32 cellular contexts compared by ENCODE assay signal in the genomic region with DNA sequence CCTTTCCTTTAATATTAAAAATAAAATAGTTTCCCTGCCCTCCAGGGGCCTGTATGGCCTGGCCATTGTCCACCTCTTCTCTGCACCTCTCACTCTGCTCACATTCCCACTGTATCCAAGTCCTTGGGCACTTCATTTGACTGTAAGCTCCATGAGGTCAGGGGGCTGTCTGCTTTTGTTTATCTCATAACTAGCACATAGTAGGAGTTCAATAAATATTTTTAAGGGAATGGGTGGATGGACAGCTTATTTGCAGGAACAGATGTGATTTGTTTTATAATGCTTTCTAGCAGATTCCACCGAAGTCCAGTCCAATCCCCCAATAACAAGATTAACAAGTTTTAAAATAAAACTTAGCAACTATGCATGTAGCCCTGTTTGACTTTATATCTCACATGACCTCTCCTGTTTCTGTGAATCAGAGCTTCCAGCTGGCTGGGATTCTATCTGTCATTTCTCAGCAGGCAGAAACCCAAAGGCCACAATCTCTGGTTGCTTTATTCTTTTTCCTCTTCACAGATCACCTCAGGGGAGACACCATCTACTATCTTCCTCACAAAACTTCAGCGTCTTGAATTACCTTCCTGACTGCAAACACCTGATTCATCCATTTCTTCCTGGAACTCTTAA.
DNase-seq lines count a peak whose midpoint lies in the region; ATAC-seq, FAIRE-seq and TF ChIP-seq lines count a peak whose summit lies in the region.
"Had no signal": no experiment of that assay in that cellular context is flagged by ENCODE, and none has a peak within 500 bp of the region (broad histone marks: within the 10 kb centered on the region; RNA-seq: fewer than 3 reads in every experiment).

No MANE protein-coding gene starts in this region.

- peaks cover 16% of the 10 kb centered on the region for H3K9me3 Mint-ChIP-seq in astrocyte (ENCODE audit: unreplicated experiment)
- H3K9me3 Mint-ChIP-seq in stimulated activated naive CD8-positive, alpha-beta T cell treated with anti-CD3 and anti-CD28 coated beads, Interleukin-15, amount 100 ng/mL, for 72 hours = peaks cover 5 to 8% of the 10 kb centered on the region in 2 donors
- H3K9me3 Mint-ChIP-seq in endodermal cell = peaks cover 21% of the 10 kb centered on the region

- H3K27me3 Mint-ChIP-seq in astrocyte (ENCODE audit: low read depth, unreplicated experiment) (peaks cover 11% of the 10 kb centered on the region), endodermal cell (ENCODE audit: insufficient read depth) (peaks cover 2% of the 10 kb centered on the region)
- H3K27me3 Mint-ChIP-seq in stimulated activated naive CD8-positive, alpha-beta T cell treated with anti-CD3 and anti-CD28 coated beads, Interleukin-15, amount 100 ng/mL, for 72 hours = no peaks in the 10 kb centered on the region

- H3K9ac ChIP-seq in astrocyte (ENCODE audit: low read length) = no peak overlapping the region
- H3K9ac ChIP-seq in endodermal cell (ENCODE audit: extremely low read depth, low read length, poor library complexity, severe bottlenecking) = no peak overlapping the region
- H3K9ac ChIP-seq: GM23248 had no signal

- POLR2A ChIA-PET in PC-9 (lab: Charles Lee; ENCODE audit: unreplicated experiment) = no interaction called here

- H3K4me1 ChIP-seq in astrocyte (ENCODE audit: insufficient read depth, low read length) (no peaks in the 10 kb centered on the region), endodermal cell (ENCODE audit: control insufficient read depth, insufficient read depth, low read length) (no peaks in the 10 kb centered on the region), PC-9 (replicated peaks; ENCODE audit: insufficient read depth) (no peaks in the 10 kb centered on the region)
- H3K4me1 ChIP-seq: BE2C, SJSA1 had no signal

- H3K4me2 ChIP-seq in astrocyte (ENCODE audit: low read length) (no peak overlapping the region), PC-9 (no peak overlapping the region)

- no peak for FAIRE-seq in astrocyte (lab: Jason Lieb, UNC)
- FAIRE-seq: GM18507 had no signal

- H3K36me3 ChIP-seq in astrocyte (ENCODE audit: insufficient read depth, low read length) = no peaks in the 10 kb centered on the region
- H3K36me3 ChIP-seq in endodermal cell (ENCODE audit: control insufficient read depth, insufficient read depth, low read length) = no peaks in the 10 kb centered on the region
- no peaks in the 10 kb centered on the region for H3K36me3 ChIP-seq in PC-9 (ENCODE audit: low read depth)
- H3K36me3 ChIP-seq: BE2C, SJSA1 had no signal

- no peaks in the 10 kb centered on the region for H4K20me1 ChIP-seq in astrocyte (ENCODE audit: insufficient read depth, low read length)
- no peaks in the 10 kb centered on the region for H4K20me1 ChIP-seq in PC-9 (ENCODE audit: insufficient read depth)

- H2AFZ ChIP-seq in astrocyte (ENCODE audit: low read depth, low read length) (no peak overlapping the region), PC-9 (no peak overlapping the region)
- H2AFZ ChIP-seq: GM23248 had no signal

- H3F3A ChIP-seq in PC-9 (ENCODE audit: insufficient read depth, low read depth) = no peaks in the 10 kb centered on the region

- 92 to 100% methylated on average over 1 to 2 of the region's 2 CpGs for WGBS in endodermal cell (ENCODE audit: insufficient coverage in 1 of 2, insufficient read length in 1 of 2), 2 experiments

- H3K4me3 Mint-ChIP-seq in astrocyte (ENCODE audit: unreplicated experiment) (no peak overlapping the region), endodermal cell (no peak overlapping the region)
- no peak overlapping the region for H3K4me3 Mint-ChIP-seq in stimulated activated naive CD8-positive, alpha-beta T cell treated with anti-CD3 and anti-CD28 coated beads, Interleukin-15, amount 100 ng/mL, for 72 hours
- H3K4me3 Mint-ChIP-seq: CD14-positive monocyte; CD8-positive, alpha-beta memory T cell; H9; HFFc6 had no signal

- no peak for TF ChIP-seq CTCF in astrocyte (IDR thresholded peaks at IDR 0.05; ENCODE audit: insufficient read depth, low read depth, low read length)
- no peak for TF ChIP-seq CTCF in retinal pigment epithelial cell (conservative IDR thresholded peaks at IDR 0.05; ENCODE audit: low read depth, low read length)
- TF ChIP-seq CTCF in endodermal cell (conservative IDR thresholded peaks at IDR 0.05) = no peak
- no peak for TF ChIP-seq CTCF in PC-9 (conservative IDR thresholded peaks at IDR 0.05)

- H3K27me3 ChIP-seq in astrocyte (ENCODE audit: insufficient read depth, low read length) (no peaks in the 10 kb centered on the region), endodermal cell (ENCODE audit: control insufficient read depth, insufficient read depth, low read length, poor library complexity, severe bottlenecking) (no peaks in the 10 kb centered on the region), PC-9 (ENCODE audit: insufficient read depth, low read depth) (no peaks in the 10 kb centered on the region)
- H3K27me3 ChIP-seq: BE2C, SJSA1 had no signal

- H3K9me3 ChIP-seq in astrocyte (ENCODE audit: insufficient read depth, low read depth, low read length) = no peaks in the 10 kb centered on the region
- no peaks in the 10 kb centered on the region for H3K9me3 ChIP-seq in endodermal cell (ENCODE audit: control insufficient read depth, low read length)
- H3K9me3 ChIP-seq in PC-9 (ENCODE audit: insufficient read depth, low read depth) = no peaks in the 10 kb centered on the region
- H3K9me3 ChIP-seq: BE2C, SJSA1 had no signal

- H3K36me3 Mint-ChIP-seq in astrocyte (ENCODE audit: low read depth, unreplicated experiment) (no peaks in the 10 kb centered on the region), endodermal cell (ENCODE audit: low read depth) (no peaks in the 10 kb centered on the region)
- H3K36me3 Mint-ChIP-seq: CD14-positive monocyte; CD8-positive, alpha-beta memory T cell had no signal

- DNase-seq in EH (ENCODE audit: low read depth) = peak; percentile 13
- DNase-seq in astrocyte (ENCODE audit: low read depth) = peak; percentile 2
- DNase-seq in left lobe of liver (ENCODE audit: low spot score) = no peak
- DNase-seq in retinal pigment epithelial cell (ENCODE audit: low read depth) = peak; percentile 10
- DNase-seq in stimulated activated naive CD8-positive, alpha-beta T cell treated with anti-CD3 and anti-CD28 coated beads, Interleukin-15, amount 100 ng/mL, for 72 hours = no peak
- no peak for DNase-seq in amygdala (lab: John Stamatoyannopoulos, UW)
- no peak for DNase-seq in endodermal cell
- DNase-seq in PC-9 = no peak
- DNase-seq: 8988T; ACHN; BE2C; Calu3; CD8-positive, alpha-beta memory T cell; DMS153; GM23248; H9; HFFc6; Kasumi-1; NCI-H1105 treated with DMSO at 0.1 percent for 48 hours; NCI-H146; NCI-H1930; NCI-H2107; NCI-H446 treated with DMSO at 0.1 percent for 48 hours; NCI-H526; NCI-H82; NK-92 treated with Interleukin-12 subunit alpha and Interleukin-12 subunit beta, amount 100 ng/mL, for 24 hours; PC-3; Right ventricle myocardium superior; RPMI8226 had no signal

- H3K27ac Mint-ChIP-seq in astrocyte (ENCODE audit: unreplicated experiment) = no peak overlapping the region
- H3K27ac Mint-ChIP-seq in stimulated activated naive CD8-positive, alpha-beta T cell treated with anti-CD3 and anti-CD28 coated beads, Interleukin-15, amount 100 ng/mL, for 72 hours = no peak overlapping the region
- H3K27ac Mint-ChIP-seq in endodermal cell = no peak overlapping the region
- H3K27ac Mint-ChIP-seq: CD14-positive monocyte, H9, HFFc6 had no signal

- H3K4me3 ChIP-seq in astrocyte (ENCODE audit: insufficient read depth, low read depth, low read length) (no peak overlapping the region), retinal pigment epithelial cell (ENCODE audit: low read length) (no peak overlapping the region), endodermal cell (ENCODE audit: low read length) (no peak overlapping the region), PC-9 (no peak overlapping the region)
- H3K4me3 ChIP-seq: GM23248, SJSA1 had no signal

- H3K79me2 ChIP-seq in astrocyte (ENCODE audit: insufficient read depth, low read length) (no peaks in the 10 kb centered on the region), PC-9 (ENCODE audit: low read depth) (no peaks in the 10 kb centered on the region)

- CTCF ChIA-PET in PC-9 (lab: Charles Lee) = no interaction called here

- peak; percentile 70 for ATAC-seq in left lobe of liver
- no peak for ATAC-seq in stimulated activated naive CD8-positive, alpha-beta T cell treated with anti-CD3 and anti-CD28 coated beads, Interleukin-15, amount 100 ng/mL, for 72 hours
- ATAC-seq: PC-3 had no signal

- no peaks in the 10 kb centered on the region for H3K9me2 ChIP-seq in PC-9 (ENCODE audit: insufficient read depth)

- no TSS peak for BruUV-seq in PC-9 (replicated peaks; lab: Mats Ljungman, UMichigan)

- H3K27ac ChIP-seq in astrocyte (ENCODE audit: low read depth, low read length) (no peak overlapping the region), endodermal cell (ENCODE audit: low read depth, low read length) (no peak overlapping the region), PC-9 (no peak overlapping the region)
- H3K27ac ChIP-seq: GM23248, SJSA1 had no signal

- no peaks in the 10 kb centered on the region for H3K4me1 Mint-ChIP-seq in astrocyte (ENCODE audit: low read depth, unreplicated experiment)
- H3K4me1 Mint-ChIP-seq in stimulated activated naive CD8-positive, alpha-beta T cell treated with anti-CD3 and anti-CD28 coated beads, Interleukin-15, amount 100 ng/mL, for 72 hours = no peaks in the 10 kb centered on the region
- peaks cover 3% of the 10 kb centered on the region for H3K4me1 Mint-ChIP-seq in endodermal cell
- H3K4me1 Mint-ChIP-seq: CD14-positive monocyte; CD8-positive, alpha-beta memory T cell; H9 had no signal

- intact Hi-C loops in PC-9 (cut with micrococcal nuclease; ENCODE audit: unreplicated experiment) = no loop called here

Comparison
In these comparisons a context has a peak if more than half of its experiments do, and no peak if none do; other contexts are left out.
1. DNase-seq: peak in EH (single experiment), astrocyte (single experiment) and retinal pigment epithelial cell (single experiment); none in left lobe of liver (single experiment), stimulated activated naive CD8-positive, alpha-beta T cell treated with anti-CD3 and anti-CD28 coated beads, Interleukin-15, amount 100 ng/mL, for 72 hours (0 of 2), amygdala (0 of 56), endodermal cell (single experiment) and PC-9 (0 of 2).